Comparison of ENCODE assay signal across 25 cellular contexts in genomic region chr2:98975611-98976010, GRCh38.
"Had no signal": no experiment of that assay in that cellular context is flagged by ENCODE, and none has a peak within 500 bp of the region (broad histone marks: within the 10 kb centered on the region; RNA-seq: fewer than 3 reads in every experiment).

No MANE protein-coding gene starts in this region.

- H3K36me3 ChIP-seq: left lung, ovary, right atrium auricular region, right lobe of liver, suprapubic skin, thoracic aorta, tibial artery, upper lobe of right lung had no signal

- H3K4me3 ChIP-seq: left lung, lung, mucosa of descending colon, ovary, right atrium auricular region, right lobe of liver, skin epidermis, suprapubic skin, thoracic aorta, tibial artery, upper lobe of right lung had no signal

- H3K27me3 ChIP-seq: left lung, ovary, right atrium auricular region, right lobe of liver, suprapubic skin, tibial artery, upper lobe of right lung had no signal

- DNase-seq: hypothalamus; immature natural killer cell; kidney; left colon; left lung; midbrain; mucosa of descending colon; naive thymus-derived CD4-positive, alpha-beta T cell; ovary; right lobe of liver; stimulated activated CD4-positive, alpha-beta T cell treated with anti-CD3 and anti-CD28 coated beads, Interleukin-12 subunit alpha, Interleukin-12 subunit beta, amount 100 ng/mL, for 4 hours; stimulated activated CD4-positive, alpha-beta T cell treated with anti-CD3 and anti-CD28 coated beads, Interleukin-15, amount 100 ng/mL, for 24 hours; stimulated activated CD4-positive, alpha-beta T cell treated with anti-CD3 and anti-CD28 coated beads, Interleukin-2, amount 100 ng/mL, for 24 hours; stimulated activated CD4-positive, alpha-beta T cell treated with anti-CD3 and anti-CD28 coated beads, Interleukin-4, amount 100 ng/mL, for 1 hour; stimulated activated naive CD4-positive, alpha-beta T cell; tibial artery; trophoblast cell; upper lobe of right lung had no signal

- FAIRE-seq: kidney, urothelium cell line had no signal

- H3K27ac ChIP-seq: left lung, ovary, right atrium auricular region, right lobe of liver, skin epidermis, suprapubic skin, thoracic aorta, tibial artery, upper lobe of right lung had no signal

- ATAC-seq: left colon; left lung; mucosa of descending colon; naive thymus-derived CD4-positive, alpha-beta T cell; natural killer cell treated with Interleukin-12 subunit alpha and Interleukin-12 subunit beta and Interleukin-15 and Interleukin-18, amount 100 ng/mL, for 72 hours; right lobe of liver; upper lobe of right lung had no signal
